Comparison of ENCODE assay signal across 28 cellular contexts in genomic region chr5:44821164-44821563, GRCh38.
"Had no signal": no experiment of that assay in that cellular context is flagged by ENCODE, and none has a peak within 500 bp of the region (broad histone marks: within the 10 kb centered on the region; RNA-seq: fewer than 3 reads in every experiment).

No MANE protein-coding gene starts in this region.

- H3K27me3 ChIP-seq: breast epithelium, gastroesophageal sphincter, left lung, neural progenitor cell, stomach, thyroid gland, upper lobe of right lung had no signal

- H3K4me3 ChIP-seq: breast epithelium, gastroesophageal sphincter, left lung, lung, neural progenitor cell, psoas muscle, smooth muscle cell, stomach, thyroid gland, upper lobe of right lung had no signal

- DNase-seq: activated CD4-positive, alpha-beta memory T cell treated with anti-CD3 and anti-CD28 coated beads for 36 hours; activated CD4-positive, alpha-beta T cell treated with anti-CD3 and anti-CD28 coated beads, Interleukin-2, amount 10 ng/mL, durations not matched to agents 24 days and 14 days; activated CD4-positive, CD25-positive, alpha-beta regulatory T cell treated with anti-CD3 and anti-CD28 coated beads, Interleukin-2, amount 50 U/mL, for 72 hours; activated CD8-positive, alpha-beta memory T cell treated with anti-CD3 and anti-CD28 coated beads, Interleukin-2, amount 50 U/mL, for 4 hours; activated gamma-delta T cell; activated naive CD4-positive, alpha-beta T cell treated with anti-CD3 and anti-CD28 coated beads, Interleukin-2, amount 50 U/mL, for 16 hours; activated T-cell treated with anti-CD3 and anti-CD28 coated beads, Interleukin-2, amount 50 U/mL, for 1 hour; central memory CD4-positive, alpha-beta T cell; head of caudate nucleus; kidney glomerular epithelial cell; left lung; mesendoderm; natural killer cell; occipital lobe; psoas muscle; stimulated activated CD4-positive, alpha-beta T cell treated with anti-CD3 and anti-CD28 coated beads, Interleukin-1b, Interleukin-23, amount 100 ng/mL, for 48 hours; stimulated activated CD4-positive, alpha-beta T cell treated with anti-CD3 and anti-CD28 coated beads, Interleukin-4, amount 100 ng/mL, for 4 hours; stimulated activated CD8-positive, alpha-beta memory T cell treated with anti-CD3 and anti-CD28 coated beads, Interleukin-4, amount 100 ng/mL, for 48 hours; stimulated activated naive B cell treated with anti-CD40 and anti-IgM and Interleukin-4, amounts not matched to agents 10 μg/mL and 1 μg/mL and 100 μg/mL, for 72 hours; stomach; thyroid gland; upper lobe of right lung had no signal

- H3K4me1 ChIP-seq: breast epithelium, gastroesophageal sphincter, left lung, neural progenitor cell, parathyroid adenoma, psoas muscle, stomach, thyroid gland, upper lobe of right lung had no signal

- H3K9me3 ChIP-seq: breast epithelium, gastroesophageal sphincter, left lung, psoas muscle, stomach, thyroid gland, upper lobe of right lung had no signal

- H3K9ac ChIP-seq: neural progenitor cell, parathyroid adenoma had no signal

- H3K27ac ChIP-seq: breast epithelium, gastroesophageal sphincter, left lung, neural progenitor cell, parathyroid adenoma, psoas muscle, stomach, thyroid gland, upper lobe of right lung had no signal

- ATAC-seq: gastroesophageal sphincter; left lung; natural killer cell; psoas muscle; stimulated activated naive B cell treated with anti-CD40 and anti-IgM and Interleukin-4, amounts not matched to agents 10 μg/mL and 1 μg/mL and 100 μg/mL, for 72 hours; upper lobe of right lung had no signal
